In genomic region chr13:114145256-114145655, GRCh38 we compare ENCODE assay signal across 1 cellular context.
TF ChIP-seq lines count a peak whose summit lies in the region.

No MANE protein-coding gene starts in this region.

TF ChIP-seq in SK-N-SH treated with all-trans-retinoic acid at 6 μM for 48 hours, 23 proteins besides CTCF, POLR2A, EP300 and RAD21 (continued from another document):
- TF ChIP-seq TSHZ2 (CRISPR knock-in tag; IDR thresholded peaks at IDR 0.05): no peak
- TF ChIP-seq ESRRG (CRISPR knock-in tag; IDR thresholded peaks at IDR 0.05): no peak
